1 cellular context compared by ENCODE assay signal in genomic region chr18:44195394-44196140, GRCh38.
TF ChIP-seq lines count a peak whose summit lies in the region.

No MANE protein-coding gene starts in this region.

TF ChIP-seq in WTC11, 78 proteins besides CTCF, POLR2A, EP300 and RAD21 (continued from another document):
- TF ChIP-seq ZBTB43 (CRISPR knock-in tag; IDR thresholded peaks at IDR 0.05) (no peak), MAX (CRISPR knock-in tag; IDR thresholded peaks at IDR 0.05) (no peak), ZNF671 (CRISPR knock-in tag; IDR thresholded peaks at IDR 0.05) (no peak), E2F5 (CRISPR knock-in tag; IDR thresholded peaks at IDR 0.05) (no peak), ZNF512 (CRISPR knock-in tag; IDR thresholded peaks at IDR 0.05; ENCODE audit: borderline replicate concordance) (no peak), OVOL2 (CRISPR knock-in tag; IDR thresholded peaks at IDR 0.05; ENCODE audit: borderline replicate concordance) (no peak), E2F4 (CRISPR knock-in tag; IDR thresholded peaks at IDR 0.05; ENCODE audit: borderline replicate concordance, low read depth) (no peak), MXD4 (CRISPR knock-in tag; IDR thresholded peaks at IDR 0.05; ENCODE audit: borderline replicate concordance) (no peak)
